ENCODE assay signal across 16 cellular contexts in genomic region chr17:50618941-50619340, GRCh38. TPM values are rescaled to one million over a fixed set of nuclear protein-coding genes. Genes with fewer than 3 reads are reported as not detected.
A peak's percentile ranks its signal among the peaks of the same experiment; 100 is the strongest.
DNase-seq lines count a peak whose midpoint lies in the region; ATAC-seq and TF ChIP-seq lines count a peak whose summit lies in the region.
"Had no signal": no experiment of that assay in that cellular context is flagged by ENCODE, and none has a peak within 500 bp of the region (broad histone marks: within the 10 kb centered on the region; RNA-seq: fewer than 3 reads in every experiment).

No MANE protein-coding gene starts in this region.

- H3K14ac ChIP-seq in neuronal stem cell (ENCODE audit: low read length) = no peak overlapping the region

- in situ Hi-C loops in GM23248 (cut with MboI) = no loop called here

- peak overlapping the region; percentile 11 for H3K27ac Mint-ChIP-seq in dendritic cell treated with granulocyte-macrophage colony-stimulating factor and Interleukin-4, amounts not matched to agents 40 ng/mL and 50 ng/mL, for 4 days
- H3K27ac Mint-ChIP-seq: activated B cell treated with CpG ODN at 0.5 μM for 24 hours had no signal

- no peaks in the 10 kb centered on the region for H3K79me1 ChIP-seq in neuronal stem cell (ENCODE audit: low read depth, low read length)

- H3K79me2 ChIP-seq in GM23248 (ENCODE audit: insufficient read depth) = no peaks in the 10 kb centered on the region

- peak overlapping the region; percentile 62 for H2BK15ac ChIP-seq in neuronal stem cell (ENCODE audit: low read length)

- no peak overlapping the region for H4K8ac ChIP-seq in neuronal stem cell (ENCODE audit: low read depth, low read length)

- no peak overlapping the region for H3K9ac ChIP-seq in GM23248
- no peak overlapping the region for H3K9ac ChIP-seq in neuronal stem cell (ENCODE audit: low read depth, low read length, poor library complexity)

- H2BK5ac ChIP-seq in neuronal stem cell (ENCODE audit: low read length) = no peak overlapping the region

- H3K18ac ChIP-seq in neuronal stem cell (ENCODE audit: low read length) = peak overlapping the region; percentile 70

- H3K9me3 ChIP-seq in GM23248 (ENCODE audit: low read depth) (no peaks in the 10 kb centered on the region), neuronal stem cell (replicated peaks in 1 of 2; ENCODE audit: control insufficient read depth in 2 of 2, insufficient read depth in 1 of 2, low read depth in 1 of 2, low read length in 2 of 2) (no peaks in the 10 kb centered on the region), psoas muscle (no peaks in the 10 kb centered on the region)

- no peaks in the 10 kb centered on the region for H3K9me2 ChIP-seq in GM23248 (ENCODE audit: insufficient read depth)

- H3K36me3 ChIP-seq in GM23248 (ENCODE audit: low read depth) (no peaks in the 10 kb centered on the region), neuronal stem cell (replicated peaks in 1 of 2; ENCODE audit: control insufficient read depth in 2 of 2, insufficient read depth in 2 of 2, low read length in 2 of 2) (no peaks in the 10 kb centered on the region), psoas muscle (ENCODE audit: insufficient read depth in 1 of 2, low read depth in 1 of 2) (no peaks in the 10 kb centered on the region)

- no peak overlapping the region for H3K4me3 Mint-ChIP-seq in dendritic cell treated with granulocyte-macrophage colony-stimulating factor and Interleukin-4, amounts not matched to agents 40 ng/mL and 50 ng/mL, for 4 days
- H3K4me3 Mint-ChIP-seq: activated B cell treated with CpG ODN at 0.5 μM for 24 hours had no signal

- WGBS in GM23248 (ENCODE audit: low coverage in 1 of 2, low lambda C conversion rate in 2 of 2, missing lambda C conversion rate in 2 of 2), 2 experiments = 85% methylated on average over 10 to 11 of the region's 11 CpGs
- WGBS in neuronal stem cell (ENCODE audit: extremely low coverage in 2 of 2, insufficient read length in 2 of 2, insufficient replicate concordance in 1 of 2), 2 donors = no CpG with 5 or more reads among the region's 11 CpGs
- WGBS in psoas muscle, 3 donors = 85 to 91% (median 86%) methylated on average over 10 to 11 of the region's 11 CpGs

- H3K4me3 ChIP-seq in GM23248 (no peak overlapping the region), neuronal stem cell (ENCODE audit: low read length in 2 of 2) (peak overlapping the region in 1 of 2 donors; percentile 26), psoas muscle (no peak overlapping the region)
- H3K4me3 ChIP-seq: coronary artery had no signal

- no peak overlapping the region for H3K27ac ChIP-seq in GM23248
- no peak overlapping the region for H3K27ac ChIP-seq in neuronal stem cell (replicated peaks; ENCODE audit: low read length)
- no peak overlapping the region for H3K27ac ChIP-seq in psoas muscle
- H3K27ac ChIP-seq: coronary artery had no signal

- H3K23ac ChIP-seq in neuronal stem cell (ENCODE audit: low read depth, low read length, poor library complexity) = peak overlapping the region; percentile 59

- no peaks in the 10 kb centered on the region for H3F3A ChIP-seq in GM23248 (ENCODE audit: insufficient read depth)

- ATAC-seq in psoas muscle (no peak), GM18868 (IDR thresholded peaks at IDR 0.05; ENCODE audit: unreplicated experiment) (no peak)
- ATAC-seq: PC-3 had no signal

- peak overlapping the region; percentile 72 for H2AK5ac ChIP-seq in neuronal stem cell (ENCODE audit: low read depth, low read length)

- H3K4ac ChIP-seq in neuronal stem cell (ENCODE audit: low read length) = peak overlapping the region; percentile 10

- TF ChIP-seq CTCF in psoas muscle (IDR thresholded peaks at IDR 0.05) = no peak

- H2BK12ac ChIP-seq in neuronal stem cell (ENCODE audit: low read length) = peak overlapping the region; percentile 88

- H4K91ac ChIP-seq in neuronal stem cell (ENCODE audit: low read depth, low read length, poor library complexity) = no peak overlapping the region

- H4K20me1 ChIP-seq in GM23248 (ENCODE audit: insufficient read depth) = no peaks in the 10 kb centered on the region

- peaks cover 68% of the 10 kb centered on the region for H3K4me1 Mint-ChIP-seq in dendritic cell treated with granulocyte-macrophage colony-stimulating factor and Interleukin-4, amounts not matched to agents 40 ng/mL and 50 ng/mL, for 4 days (ENCODE audit: low read depth)

- H3K9me3 Mint-ChIP-seq in dendritic cell treated with granulocyte-macrophage colony-stimulating factor and Interleukin-4, amounts not matched to agents 40 ng/mL and 50 ng/mL, for 4 days = no peaks in the 10 kb centered on the region
- H3K9me3 Mint-ChIP-seq: activated B cell treated with CpG ODN at 0.5 μM for 24 hours had no signal

- H3K36me3 Mint-ChIP-seq in dendritic cell treated with granulocyte-macrophage colony-stimulating factor and Interleukin-4, amounts not matched to agents 40 ng/mL and 50 ng/mL, for 4 days (ENCODE audit: low read depth) = no peaks in the 10 kb centered on the region

- H3K4me1 ChIP-seq in GM23248 (ENCODE audit: insufficient read depth) (no peaks in the 10 kb centered on the region; the same call in 1 of the 2 replicates), neuronal stem cell (ENCODE audit: control insufficient read depth in 2 of 2, insufficient read depth in 1 of 2, low read depth in 1 of 2, low read length in 2 of 2) (peaks cover 25 to 27% of the 10 kb centered on the region in 2 donors), psoas muscle (no peaks in the 10 kb centered on the region)

- intact Hi-C loops in dendritic cell treated with granulocyte-macrophage colony-stimulating factor and Interleukin-4, amounts not matched to agents 40 ng/mL and 50 ng/mL, for 4 days (cut with micrococcal nuclease) = no loop called here
- intact Hi-C loops in psoas muscle (cut with DNase I) = no loop called here

- no peak overlapping the region for H3K4me2 ChIP-seq in GM23248 (ENCODE audit: unreplicated experiment)
- H3K4me2 ChIP-seq in neuronal stem cell (ENCODE audit: insufficient read depth, low read length, poor library complexity, severe bottlenecking) = no peak overlapping the region

- H3K27me3 Mint-ChIP-seq in dendritic cell treated with granulocyte-macrophage colony-stimulating factor and Interleukin-4, amounts not matched to agents 40 ng/mL and 50 ng/mL, for 4 days = peaks cover 25% of the 10 kb centered on the region

- no peaks in the 10 kb centered on the region for H3K27me3 ChIP-seq in GM23248 (replicated peaks; ENCODE audit: insufficient read depth)
- H3K27me3 ChIP-seq in neuronal stem cell (ENCODE audit: control insufficient read depth in 3 of 3, insufficient read depth in 3 of 3, low read depth in 1 of 3, low read length in 3 of 3) = peaks cover 0 to 6% (median 2%) of the 10 kb centered on the region in 3 experiments
- H3K27me3 ChIP-seq in psoas muscle (ENCODE audit: insufficient read depth in 3 of 3, low read length in 2 of 3) = peaks cover 0 to 9% (median 7%) of the 10 kb centered on the region in 3 donors

- H2AFZ ChIP-seq in GM23248 = no peak overlapping the region
- no peak overlapping the region for H2AFZ ChIP-seq in neuronal stem cell (ENCODE audit: low read length)

- DNase-seq in GM23248 (peak; percentile 48), NOMO-1 treated with DMSO at 0.1 percent for 48 hours (lab: John Stamatoyannopoulos, UW; ENCODE audit: unreplicated experiment) (peak; percentile 69), neuronal stem cell (ENCODE audit: low spot score) (no peak), ecto neural progenitor cell (ENCODE audit: low spot score) (no peak), psoas muscle (no peak)
- DNase-seq: activated B cell treated with CpG ODN at 0.5 μM for 24 hours; activated gamma-delta T cell; NCI-H1417; NCI-H345; PC-3; posterior cingulate gyrus; stimulated activated CD4-positive, alpha-beta T cell treated with anti-CD3 and anti-CD28 coated beads, Interleukin-12 subunit alpha, Interleukin-12 subunit beta, amount 100 ng/mL, for 4 hours; SW 1271 had no signal

- H2BK120ac ChIP-seq in neuronal stem cell (ENCODE audit: low read depth, low read length) = no peak overlapping the region

RNA-seq across cellular contexts. Expression of gene ABCC3, which starts 15.7 kb away (rescaled TPM):
- 28.3 and 32.0 TPM in 2 replicates for total RNA-seq in GM23248 (2014; rRNA removed; shearing (Covaris generic))
- polyA plus RNA-seq in GM23248 (2016; fragmentation: Nextera tagmentation; extraction: Ambion mirVana) (35.0 and 38.5 TPM in 2 replicates), psoas muscle (1 to 10 TPM in 1 of 3 donors, under 1 TPM in 2; 0.39 to 1.2 (median 0.45) TPM)
- polyA plus RNA-seq in neuronal stem cell (2013, experiment 1 of 2) = 0.26 TPM
- 0.22 TPM for polyA plus RNA-seq in neuronal stem cell (2013, experiment 2 of 2)
- 1 to 10 TPM in 2 of 4 donors, under 1 TPM in 2; 0.36 to 1.6 (median 0.94) TPM for total RNA-seq in psoas muscle

RNA-seq across cellular contexts. Expression of gene CACNA1G, which starts 58.4 kb away (rescaled TPM):
- total RNA-seq in GM23248 (2014; rRNA removed; shearing (Covaris generic)) = 0.13 and 0.97 TPM in 2 replicates
- polyA plus RNA-seq in GM23248 (2016; fragmentation: Nextera tagmentation; extraction: Ambion mirVana) = 0.06 and 0.16 TPM in 2 replicates
- 3.0 TPM for polyA plus RNA-seq in neuronal stem cell (2013, experiment 1 of 2)
- 2.8 TPM for polyA plus RNA-seq in neuronal stem cell (2013, experiment 2 of 2)
- total RNA-seq in psoas muscle = under 1 TPM in 3 of 4 donors, not detected in 1; 0.02 to 0.24 (median 0.17) TPM
- polyA plus RNA-seq in psoas muscle = under 1 TPM in 2 of 3 donors, not detected in 1; 0.04 TPM

Comparison
In these comparisons a context has a peak if more than half of its experiments do, and no peak if none do; other contexts are left out.
1. DNase-seq: peak in GM23248 (single experiment) and NOMO-1 treated with DMSO at 0.1 percent for 48 hours (single experiment); none in neuronal stem cell (single experiment), ecto neural progenitor cell (single experiment) and psoas muscle (0 of 2).
2. RNA of gene ABCC3, which starts 15.7 kb away (total RNA-seq): 28.3 to 32.0 TPM in GM23248; 0.36 to 1.6 TPM in psoas muscle; every median in the first group is over 10 times any median in the second.